22 cellular contexts compared by ENCODE assay signal in the genomic region with DNA sequence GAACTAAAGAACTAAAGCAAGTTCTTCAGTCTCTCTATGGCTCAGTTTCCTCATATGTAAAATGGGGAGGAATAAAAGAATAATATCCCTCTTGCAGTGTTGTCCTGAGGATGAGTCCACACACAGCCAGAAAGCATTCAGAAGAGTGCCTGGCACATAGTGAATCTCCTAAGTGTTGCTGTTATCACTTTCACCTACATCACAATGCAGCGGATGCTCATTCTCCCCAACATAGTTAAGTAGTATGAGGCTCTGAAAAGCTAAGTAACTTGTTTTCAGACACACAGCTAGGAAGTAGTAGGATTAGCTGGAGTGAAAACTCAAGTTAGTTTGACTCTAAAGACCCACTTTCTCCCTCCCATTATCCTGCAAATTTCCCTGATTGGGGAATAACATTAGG. TPM values are rescaled to one million over a fixed set of nuclear protein-coding genes. Genes with fewer than 3 reads are reported as not detected.
A peak's percentile ranks its signal among the peaks of the same experiment; 100 is the strongest.
DNase-seq lines count a peak whose midpoint lies in the region; ATAC-seq and TF ChIP-seq lines count a peak whose summit lies in the region.
"Had no signal": no experiment of that assay in that cellular context is flagged by ENCODE, and none has a peak within 500 bp of the region (broad histone marks: within the 10 kb centered on the region; RNA-seq: fewer than 3 reads in every experiment).

No MANE protein-coding gene starts in this region.

- H3K4me3 Mint-ChIP-seq in activated CD4-positive, alpha-beta T cell treated with anti-CD3 and anti-CD28 coated beads for 36 hours: no peak overlapping the region
- H3K4me3 Mint-ChIP-seq in CD14-positive monocyte: peak overlapping the region in 1 of 2 donors; percentile 38
- H3K4me3 Mint-ChIP-seq in T-helper 1 cell treated with Interleukin-12 subunit alpha and Interleukin-12 subunit beta and Interleukin-4 antibody, amounts not matched to agents 30 μg/mL and 1 μg/mL, for 36 hours: no peak overlapping the region
- H3K4me3 Mint-ChIP-seq: type B pancreatic cell had no signal

- no peaks in the 10 kb centered on the region for H3K36me3 Mint-ChIP-seq in activated CD4-positive, alpha-beta T cell treated with anti-CD3 and anti-CD28 coated beads for 36 hours (ENCODE audit: low read depth)
- H3K36me3 Mint-ChIP-seq in CD14-positive monocyte: peaks cover 11 to 19% of the 10 kb centered on the region in 2 donors
- peaks cover 7% of the 10 kb centered on the region for H3K36me3 Mint-ChIP-seq in T-helper 1 cell treated with Interleukin-12 subunit alpha and Interleukin-12 subunit beta and Interleukin-4 antibody, amounts not matched to agents 30 μg/mL and 1 μg/mL, for 36 hours (ENCODE audit: low read depth)
- H3K36me3 Mint-ChIP-seq: type B pancreatic cell had no signal

- H3K4me1 Mint-ChIP-seq in activated CD4-positive, alpha-beta T cell treated with anti-CD3 and anti-CD28 coated beads for 36 hours: peaks cover 60% of the 10 kb centered on the region
- H3K4me1 Mint-ChIP-seq in CD14-positive monocyte: peaks cover 76% of the 10 kb centered on the region
- peaks cover 51% of the 10 kb centered on the region for H3K4me1 Mint-ChIP-seq in T-helper 1 cell treated with Interleukin-12 subunit alpha and Interleukin-12 subunit beta and Interleukin-4 antibody, amounts not matched to agents 30 μg/mL and 1 μg/mL, for 36 hours (ENCODE audit: low read depth)

- H3K27me3 ChIP-seq in mononuclear cell (ENCODE audit: insufficient read depth, low read length): no peaks in the 10 kb centered on the region
- H3K27me3 ChIP-seq: dorsolateral prefrontal cortex, stomach had no signal

- no peaks in the 10 kb centered on the region for H3K27me3 Mint-ChIP-seq in activated CD4-positive, alpha-beta T cell treated with anti-CD3 and anti-CD28 coated beads for 36 hours
- H3K27me3 Mint-ChIP-seq in CD14-positive monocyte (ENCODE audit: low read depth in 3 of 3): peaks cover 0 to 7% (median under 1%) of the 10 kb centered on the region in 3 donors
- H3K27me3 Mint-ChIP-seq in T-helper 1 cell treated with Interleukin-12 subunit alpha and Interleukin-12 subunit beta and Interleukin-4 antibody, amounts not matched to agents 30 μg/mL and 1 μg/mL, for 36 hours (ENCODE audit: low read depth): no peaks in the 10 kb centered on the region
- H3K27me3 Mint-ChIP-seq: central memory CD8-positive, alpha-beta T cell had no signal

- no peaks in the 10 kb centered on the region for H3K9me3 Mint-ChIP-seq in activated CD4-positive, alpha-beta T cell treated with anti-CD3 and anti-CD28 coated beads for 36 hours (ENCODE audit: low read depth)
- peaks cover 0 to 3% (median 2%) of the 10 kb centered on the region in 7 donors for H3K9me3 Mint-ChIP-seq in CD14-positive monocyte
- no peaks in the 10 kb centered on the region for H3K9me3 Mint-ChIP-seq in T-helper 1 cell treated with Interleukin-12 subunit alpha and Interleukin-12 subunit beta and Interleukin-4 antibody, amounts not matched to agents 30 μg/mL and 1 μg/mL, for 36 hours
- H3K9me3 Mint-ChIP-seq: central memory CD8-positive, alpha-beta T cell; immature natural killer cell; type B pancreatic cell had no signal

- peak overlapping the region; percentile 51 for H3K27ac Mint-ChIP-seq in activated CD4-positive, alpha-beta T cell treated with anti-CD3 and anti-CD28 coated beads for 36 hours
- H3K27ac Mint-ChIP-seq in CD14-positive monocyte: peak overlapping the region in 4 of 7 donors; percentile 70 to 88 (median 82)
- H3K27ac Mint-ChIP-seq in T-helper 1 cell treated with Interleukin-12 subunit alpha and Interleukin-12 subunit beta and Interleukin-4 antibody, amounts not matched to agents 30 μg/mL and 1 μg/mL, for 36 hours: peak overlapping the region; percentile 37
- H3K27ac Mint-ChIP-seq: type B pancreatic cell had no signal

- ATAC-seq in activated CD4-positive, alpha-beta T cell treated with anti-CD3 and anti-CD28 coated beads for 36 hours: peak; percentile 16
- no peak for ATAC-seq in HG03159 (IDR thresholded peaks at IDR 0.05; ENCODE audit: unreplicated experiment)
- ATAC-seq: mucosa of descending colon had no signal

- no peak for TF ChIP-seq CTCF in CD14-positive monocyte (IDR thresholded peaks at IDR 0.05)

- CTCF ChIA-PET in activated CD4-positive, alpha-beta T cell treated with anti-CD3 and anti-CD28 coated beads for 36 hours (lab: Charles Lee): interaction anchor here (0.9 to 5.0 kb wide), 13 partner anchors 8 to 304 kb away, joined by 3 to 52 read pairs (median 7); no protein-coding TSS in a partner anchor

- DNase-seq in activated CD4-positive, alpha-beta T cell treated with anti-CD3 and anti-CD28 coated beads for 36 hours: no peak
- no peak for DNase-seq in activated CD4-positive, alpha-beta T cell treated with anti-CD3 and anti-CD28 coated beads for 48 hours
- DNase-seq in CD14-positive monocyte (ENCODE audit: low spot score): no peak
- no peak for DNase-seq in putamen (ENCODE audit: low spot score)
- no peak for DNase-seq in NCI-H1092 (lab: John Stamatoyannopoulos, UW)
- DNase-seq: 8988T; dorsolateral prefrontal cortex; foreskin fibroblast; H7; mucosa of descending colon; NCI-H1092 treated with DMSO at 0.1 percent for 48 hours; NCI-H510A treated with DMSO at 0.1 percent for 48 hours; nucleus accumbens; stimulated activated CD4-positive, alpha-beta T cell treated with anti-CD3 and anti-CD28 coated beads, Interleukin-4, amount 100 ng/mL, for 1 hour; stomach had no signal

- intact Hi-C loops in activated CD4-positive, alpha-beta T cell treated with anti-CD3 and anti-CD28 coated beads for 36 hours (cut with DNase I, micrococcal nuclease): loop anchor here in 1 of 2 experiments (5.0 kb wide), 1 partner anchor 303 kb away; no protein-coding TSS in a partner anchor
- intact Hi-C loops in CD14-positive monocyte (cut with micrococcal nuclease): no loop called here

- H3K9me3 ChIP-seq in mononuclear cell (ENCODE audit: low read depth, low read length): no peaks in the 10 kb centered on the region
- H3K9me3 ChIP-seq: mucosa of descending colon, stomach had no signal

- H3K4me3 ChIP-seq in mononuclear cell (ENCODE audit: low read length): peak overlapping the region; percentile 55
- H3K4me3 ChIP-seq: dorsolateral prefrontal cortex, mucosa of descending colon, smooth muscle cell had no signal

- POLR2A ChIA-PET in activated CD4-positive, alpha-beta T cell treated with anti-CD3 and anti-CD28 coated beads for 36 hours (lab: Charles Lee): interaction anchor here (0.7 to 3.0 kb wide), 6 partner anchors 8 to 16 kb away, joined by 3 to 13 read pairs (median 4); no protein-coding TSS in a partner anchor

- H3K4me1 ChIP-seq in mononuclear cell (ENCODE audit: insufficient read depth, low read length): peaks cover 100% of the 10 kb centered on the region

RNA-seq across cellular contexts. Expression of a gene that starts 9.1 kb away (rescaled TPM):
- 10 to 100 TPM; 51.1 to 51.7 TPM for total RNA-seq in activated CD4-positive, alpha-beta T cell treated with anti-CD3 and anti-CD28 coated beads for 36 hours
- polyA plus RNA-seq in CD14-positive monocyte: 100 to 1,000 TPM in 1 of 2 donors, 10 to 100 TPM in 1; 91.4 to 122 TPM
- 408 TPM for total RNA-seq in mononuclear cell
